Comparison of ENCODE assay signal across 1 cellular context in the genomic region with DNA sequence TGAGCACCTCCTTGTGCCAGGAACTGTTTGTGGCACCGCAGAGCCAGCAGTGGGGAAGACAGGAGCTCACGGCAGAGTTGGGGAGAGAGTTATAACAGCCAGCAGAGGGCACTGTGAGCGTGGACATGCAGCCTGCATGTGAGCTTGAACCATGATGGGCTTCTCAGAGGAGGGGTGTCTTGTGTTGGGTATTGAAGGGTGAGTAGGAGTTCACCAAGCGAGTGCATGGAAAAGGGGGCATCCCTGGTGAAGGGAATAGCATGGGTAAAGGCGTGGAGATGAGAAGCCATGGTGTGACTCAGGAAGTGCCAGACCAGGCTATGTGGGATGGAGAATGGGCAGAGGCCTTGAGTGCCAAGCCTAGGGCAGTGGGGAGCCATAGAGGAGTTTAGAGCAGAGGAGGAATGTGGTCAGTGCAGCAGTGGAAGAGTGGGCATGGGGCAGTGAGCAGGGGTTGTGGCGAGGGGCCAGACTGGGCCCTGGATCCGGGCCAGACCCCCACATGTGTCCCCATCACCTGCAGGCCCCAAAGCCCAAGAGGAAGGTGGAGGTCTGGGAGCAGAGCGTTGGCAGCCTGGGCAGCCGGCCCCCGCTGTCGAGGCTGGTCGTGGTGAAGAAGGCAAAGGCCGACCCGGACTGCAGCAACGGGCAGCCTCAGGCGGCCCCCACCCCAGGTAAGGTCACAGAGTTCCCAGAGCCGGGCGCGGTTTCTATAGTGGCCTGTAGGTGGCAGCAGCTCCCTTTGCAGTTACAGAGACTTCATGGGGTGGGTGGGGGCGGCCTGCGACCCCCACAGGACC.
TF ChIP-seq lines count a peak whose summit lies in the region.

No MANE protein-coding gene starts in this region.

TF ChIP-seq in GM12878, 131 proteins besides CTCF, POLR2A, EP300 and RAD21:
- TF ChIP-seq BACH1 (IDR thresholded peaks at IDR 0.05; ENCODE audit: borderline replicate concordance) (no peak; the same call in 1 of the 2 replicates), CEBPB (IDR thresholded peaks at IDR 0.05; ENCODE audit: borderline replicate concordance in 1 of 2, low read depth in 2 of 2, low read length in 2 of 2) (no peak), ZNF687 (IDR thresholded peaks at IDR 0.05) (no peak), RB1 (IDR thresholded peaks at IDR 0.05; ENCODE audit: borderline replicate concordance) (no peak), TBL1XR1 (IDR thresholded peaks at IDR 0.05; ENCODE audit: low read depth, low read length) (no peak), SMC3 (IDR thresholded peaks at IDR 0.05; ENCODE audit: borderline replicate concordance, low read length) (peak; percentile 41; the same call in 1 of the 2 replicates), SP1 (IDR thresholded peaks at IDR 0.05; ENCODE audit: low read depth, low read length) (no peak), NR2F1 (conservative IDR thresholded peaks at IDR 0.05) (peak; percentile 41; the same call in 1 of the 2 replicates), NFXL1 (IDR thresholded peaks at IDR 0.05; ENCODE audit: borderline replicate concordance) (no peak), RUNX3 (IDR thresholded peaks at IDR 0.05; ENCODE audit: low read length) (peak; percentile 31; the same call in 1 of the 2 replicates), FOS (IDR thresholded peaks at IDR 0.05; ENCODE audit: borderline replicate concordance, extremely low read depth, insufficient read length) (no peak), KDM1A (IDR thresholded peaks at IDR 0.05; ENCODE audit: borderline replicate concordance) (no peak), ZNF622 (IDR thresholded peaks at IDR 0.05) (no peak), MTA2 (IDR thresholded peaks at IDR 0.05; ENCODE audit: low read depth) (no peak), ETV6 (conservative IDR thresholded peaks at IDR 0.05 in 1 of 2, IDR thresholded peaks at IDR 0.05 in 1 of 2; ENCODE audit: borderline replicate concordance in 1 of 2, low read depth in 1 of 2) (no peak), NBN (IDR thresholded peaks at IDR 0.05) (0 out of 2 replicates have a peak, but pooled peaks have one; percentile 13), SRF (IDR thresholded peaks at IDR 0.05; ENCODE audit: low read depth in 2 of 2, low read length in 2 of 2) (no peak), LARP7 (IDR thresholded peaks at IDR 0.05) (no peak), YY1 (IDR thresholded peaks at IDR 0.05; ENCODE audit: low read depth, low read length) (0 out of 2 replicates have a peak, but pooled peaks have one; percentile 23), TARDBP (IDR thresholded peaks at IDR 0.05; ENCODE audit: borderline replicate concordance) (no peak), SMARCA5 (IDR thresholded peaks at IDR 0.05) (peak; percentile 91), DPF2 (IDR thresholded peaks at IDR 0.05) (no peak), HDAC6 (IDR thresholded peaks at IDR 0.05; ENCODE audit: unreplicated experiment) (no peak), SMAD5 (IDR thresholded peaks at IDR 0.05; ENCODE audit: low read depth) (no peak), SUZ12 (IDR thresholded peaks at IDR 0.05; ENCODE audit: unreplicated experiment) (no peak), CBFB (IDR thresholded peaks at IDR 0.05; ENCODE audit: low read depth) (no peak), BHLHE40 (IDR thresholded peaks at IDR 0.05; ENCODE audit: borderline replicate concordance in 1 of 2, low read depth in 2 of 2, low read length in 1 of 2) (0 out of 4 replicates have a peak, but pooled peaks of 1 of the 2 experiments have one; percentile 6), IRF4 (IDR thresholded peaks at IDR 0.05; ENCODE audit: low read depth, low read length) (no peak), PKNOX1 (IDR thresholded peaks at IDR 0.05) (no peak), CREM (IDR thresholded peaks at IDR 0.05; ENCODE audit: low read depth) (no peak), HDAC2 (IDR thresholded peaks at IDR 0.05) (no peak), ZBTB33 (IDR thresholded peaks at IDR 0.05) (no peak)
- TF ChIP-seq, protein P1, sequence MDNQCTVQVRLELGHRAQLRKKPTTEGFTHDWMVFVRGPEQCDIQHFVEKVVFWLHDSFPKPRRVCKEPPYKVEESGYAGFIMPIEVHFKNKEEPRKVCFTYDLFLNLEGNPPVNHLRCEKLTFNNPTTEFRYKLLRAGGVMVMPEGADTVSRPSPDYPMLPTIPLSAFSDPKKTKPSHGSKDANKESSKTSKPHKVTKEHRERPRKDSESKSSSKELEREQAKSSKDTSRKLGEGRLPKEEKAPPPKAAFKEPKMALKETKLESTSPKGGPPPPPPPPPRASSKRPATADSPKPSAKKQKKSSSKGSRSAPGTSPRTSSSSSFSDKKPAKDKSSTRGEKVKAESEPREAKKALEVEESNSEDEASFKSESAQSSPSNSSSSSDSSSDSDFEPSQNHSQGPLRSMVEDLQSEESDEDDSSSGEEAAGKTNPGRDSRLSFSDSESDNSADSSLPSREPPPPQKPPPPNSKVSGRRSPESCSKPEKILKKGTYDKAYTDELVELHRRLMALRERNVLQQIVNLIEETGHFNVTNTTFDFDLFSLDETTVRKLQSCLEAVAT (IDR thresholded peaks at IDR 0.05) = no peak
- TF ChIP-seq, protein P2, sequence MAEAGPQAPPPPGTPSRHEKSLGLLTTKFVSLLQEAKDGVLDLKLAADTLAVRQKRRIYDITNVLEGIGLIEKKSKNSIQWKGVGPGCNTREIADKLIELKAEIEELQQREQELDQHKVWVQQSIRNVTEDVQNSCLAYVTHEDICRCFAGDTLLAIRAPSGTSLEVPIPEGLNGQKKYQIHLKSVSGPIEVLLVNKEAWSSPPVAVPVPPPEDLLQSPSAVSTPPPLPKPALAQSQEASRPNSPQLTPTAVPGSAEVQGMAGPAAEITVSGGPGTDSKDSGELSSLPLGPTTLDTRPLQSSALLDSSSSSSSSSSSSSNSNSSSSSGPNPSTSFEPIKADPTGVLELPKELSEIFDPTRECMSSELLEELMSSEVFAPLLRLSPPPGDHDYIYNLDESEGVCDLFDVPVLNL (IDR thresholded peaks at IDR 0.05; ENCODE audit: low read depth, low read length) = no peak
- TF ChIP-seq, protein P3, sequence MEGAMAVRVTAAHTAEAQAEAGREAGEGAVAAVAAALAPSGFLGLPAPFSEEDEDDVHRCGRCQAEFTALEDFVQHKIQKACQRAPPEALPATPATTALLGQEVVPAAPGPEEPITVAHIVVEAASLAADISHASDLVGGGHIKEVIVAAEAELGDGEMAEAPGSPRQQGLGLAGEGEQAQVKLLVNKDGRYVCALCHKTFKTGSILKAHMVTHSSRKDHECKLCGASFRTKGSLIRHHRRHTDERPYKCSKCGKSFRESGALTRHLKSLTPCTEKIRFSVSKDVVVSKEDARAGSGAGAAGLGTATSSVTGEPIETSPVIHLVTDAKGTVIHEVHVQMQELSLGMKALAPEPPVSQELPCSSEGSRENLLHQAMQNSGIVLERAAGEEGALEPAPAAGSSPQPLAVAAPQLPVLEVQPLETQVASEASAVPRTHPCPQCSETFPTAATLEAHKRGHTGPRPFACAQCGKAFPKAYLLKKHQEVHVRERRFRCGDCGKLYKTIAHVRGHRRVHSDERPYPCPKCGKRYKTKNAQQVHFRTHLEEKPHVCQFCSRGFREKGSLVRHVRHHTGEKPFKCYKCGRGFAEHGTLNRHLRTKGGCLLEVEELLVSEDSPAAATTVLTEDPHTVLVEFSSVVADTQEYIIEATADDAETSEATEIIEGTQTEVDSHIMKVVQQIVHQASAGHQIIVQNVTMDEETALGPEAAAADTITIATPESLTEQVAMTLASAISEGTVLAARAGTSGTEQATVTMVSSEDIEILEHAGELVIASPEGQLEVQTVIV (IDR thresholded peaks at IDR 0.05; ENCODE audit: borderline replicate concordance, partially characterized antibody) = no peak
